In the genomic region with DNA sequence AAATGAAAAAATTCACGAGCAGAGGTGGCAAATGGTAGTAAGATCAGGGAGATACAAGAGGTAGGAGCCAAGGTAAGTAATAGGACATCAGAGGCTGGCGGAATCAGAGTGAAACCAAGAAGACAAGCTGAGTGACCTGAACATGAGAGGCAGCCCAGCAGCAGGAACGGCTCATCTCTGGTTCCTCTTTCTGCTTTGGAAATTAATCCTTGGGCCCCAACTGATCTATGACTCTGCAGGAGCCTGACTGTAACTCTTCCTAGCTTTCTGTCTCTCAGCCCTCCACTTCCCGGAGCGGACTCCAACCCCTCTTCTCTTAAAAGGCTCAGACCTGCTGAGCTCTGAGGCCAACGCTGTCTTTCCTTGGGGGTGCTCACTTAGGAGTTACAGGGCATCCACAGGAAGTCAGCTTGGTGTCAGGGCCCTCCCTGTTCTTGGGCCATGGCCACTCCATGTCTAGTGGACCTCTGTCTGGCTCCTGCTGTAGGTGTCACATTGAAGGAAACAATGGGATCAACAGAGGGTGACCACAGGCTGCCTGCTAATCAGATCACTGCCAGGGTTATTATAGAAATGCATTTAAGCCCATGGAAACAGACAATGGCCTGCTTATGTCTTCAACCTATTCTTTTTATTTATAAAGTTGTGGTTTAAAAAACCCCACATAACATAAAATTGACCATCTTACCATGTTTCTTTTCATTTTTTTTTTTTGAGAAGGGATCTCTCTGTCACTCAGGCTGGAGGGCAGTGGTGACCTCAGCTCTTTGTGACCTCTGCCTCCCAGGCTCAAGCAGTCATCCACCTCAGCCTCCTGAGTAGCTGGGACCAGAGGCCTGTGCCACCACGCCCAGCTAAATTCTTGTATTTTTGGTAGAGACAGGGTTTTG, we compare ENCODE assay signal across 9 cellular contexts. TPM values are rescaled to one million over a fixed set of nuclear protein-coding genes. Genes with fewer than 3 reads are reported as not detected.
DNase-seq lines count a peak whose midpoint lies in the region; ATAC-seq and TF ChIP-seq lines count a peak whose summit lies in the region.
"Had no signal": no experiment of that assay in that cellular context is flagged by ENCODE, and none has a peak within 500 bp of the region (broad histone marks: within the 10 kb centered on the region; RNA-seq: fewer than 3 reads in every experiment).

No MANE protein-coding gene starts in this region.

- TF ChIP-seq CTCF in vagina (IDR thresholded peaks at IDR 0.05) (no peak), thyroid gland (IDR thresholded peaks at IDR 0.05) (no peak)

- H3K36me3 ChIP-seq in vagina (no peaks in the 10 kb centered on the region), thyroid gland (no peaks in the 10 kb centered on the region)

- no peaks in the 10 kb centered on the region for H3K27me3 ChIP-seq in vagina
- H3K27me3 ChIP-seq in thyroid gland, result no peaks in the 10 kb centered on the region
- H3K27me3 ChIP-seq: body of pancreas had no signal

- peak; percentile 19 for DNase-seq in activated effector memory CD4-positive, alpha-beta T cell treated with anti-CD3 and anti-CD28 coated beads, Interleukin-2, amount 50 U/mL, for 16 hours
- no peak for DNase-seq in activated effector memory CD4-positive, alpha-beta T cell treated with Interleukin-2 at 50 U/mL for 16 hours
- DNase-seq in MV-4-11 (lab: John Stamatoyannopoulos, UW), result peak; percentile 91
- DNase-seq in vagina (ENCODE audit: extremely low spot score in 2 of 2), result peak; percentile 72 to 79
- DNase-seq in mucosa of gallbladder (ENCODE audit: low spot score), result no peak
- no peak for DNase-seq in OCI-M2 (lab: John Stamatoyannopoulos, UW; ENCODE audit: unreplicated experiment)
- DNase-seq in thyroid gland, result no peak
- DNase-seq: body of pancreas had no signal

- 82 to 90% methylated on average over 7 of the region's 7 CpGs for WGBS in thyroid gland, 2 donors

- intact Hi-C loops in vagina (cut with DNase I) (no loop called here), thyroid gland (cut with DNase I) (loop anchor here (5.0 kb wide), 1 partner anchor 174 kb away; no protein-coding TSS in a partner anchor)

- H3K4me1 ChIP-seq in vagina (no peaks in the 10 kb centered on the region), thyroid gland (no peaks in the 10 kb centered on the region)

- no peaks in the 10 kb centered on the region for H3K9me3 ChIP-seq in vagina
- no peaks in the 10 kb centered on the region for H3K9me3 ChIP-seq in thyroid gland
- H3K9me3 ChIP-seq: body of pancreas had no signal

- no peak overlapping the region for H3K27ac ChIP-seq in vagina
- H3K27ac ChIP-seq in thyroid gland, result no peak overlapping the region
- H3K27ac ChIP-seq: body of pancreas had no signal

- H3K4me3 ChIP-seq in vagina (no peak overlapping the region), thyroid gland (replicated peaks in 1 of 3) (no peak overlapping the region)
- H3K4me3 ChIP-seq: body of pancreas had no signal

- TF ChIP-seq POLR2A in vagina (IDR thresholded peaks at IDR 0.05) (no peak), thyroid gland (IDR thresholded peaks at IDR 0.05) (no peak)

- peak; percentile 66 for ATAC-seq in HG02759 (IDR thresholded peaks at IDR 0.05; ENCODE audit: unreplicated experiment)
- ATAC-seq: body of pancreas had no signal

RNA-seq across cellular contexts. Expression of a gene that starts 22.5 kb away (rescaled TPM):
- total RNA-seq in vagina (20.9 TPM), mucosa of gallbladder (54.5 TPM), thyroid gland (10 to 100 TPM; 18.4 to 27.5 (median 22.0) TPM)

Comparison
In these comparisons a context has a peak if more than half of its experiments do, and no peak if none do; other contexts are left out.
1. DNase-seq: peak in activated effector memory CD4-positive, alpha-beta T cell treated with anti-CD3 and anti-CD28 coated beads, Interleukin-2, amount 50 U/mL, for 16 hours (single experiment), MV-4-11 (single experiment) and vagina (2 of 2); none in activated effector memory CD4-positive, alpha-beta T cell treated with Interleukin-2 at 50 U/mL for 16 hours (single experiment), mucosa of gallbladder (single experiment), OCI-M2 (single experiment) and thyroid gland (0 of 2).